Comparison of ENCODE assay signal across 1 cellular context in genomic region chr11:119316017-119316728, GRCh38.
A peak's percentile ranks its signal among the peaks of the same experiment; 100 is the strongest.
TF ChIP-seq lines count a peak whose summit lies in the region.

No MANE protein-coding gene starts in this region.

TF ChIP-seq in K562, 482 proteins besides CTCF, POLR2A, EP300 and RAD21:
- TF ChIP-seq ZNF398 (CRISPR knock-in tag; IDR thresholded peaks at IDR 0.05) = no peak
- TF ChIP-seq PHF20 (IDR thresholded peaks at IDR 0.05; ENCODE audit: partially characterized antibody) = no peak
- peak; percentile 62 for TF ChIP-seq RBM22 (IDR thresholded peaks at IDR 0.05; ENCODE audit: low read depth, low read length, poor library complexity, severe bottlenecking)
- peak; percentile 8; the same call in 1 of the 2 replicates for TF ChIP-seq RBFOX2 (IDR thresholded peaks at IDR 0.05; ENCODE audit: low read depth, low read length)
- no peak for TF ChIP-seq FOXO4 (CRISPR knock-in tag; IDR thresholded peaks at IDR 0.05)
- 0 out of 2 replicates have a peak, but pooled peaks have one; percentile 17 for TF ChIP-seq HNRNPL (IDR thresholded peaks at IDR 0.05; ENCODE audit: low read depth, low read length)
- no peak for TF ChIP-seq HIVEP1 (CRISPR knock-in tag; IDR thresholded peaks at IDR 0.05)
- 0 out of 2 replicates have a peak, but pooled peaks have one; percentile 48 for TF ChIP-seq ZNF12 (CRISPR knock-in tag; IDR thresholded peaks at IDR 0.05)
- peak; percentile 61; the same call in 1 of the 2 replicates for TF ChIP-seq FOXK1 (CRISPR knock-in tag; IDR thresholded peaks at IDR 0.05; ENCODE audit: borderline replicate concordance)
- no peak for TF ChIP-seq MEIS2 (IDR thresholded peaks at IDR 0.05; ENCODE audit: partially characterized antibody)
- TF ChIP-seq ZNF707 (CRISPR knock-in tag; conservative IDR thresholded peaks at IDR 0.05) = no peak
- TF ChIP-seq TEAD4 (IDR thresholded peaks at IDR 0.05; ENCODE audit: low read length) = no peak
- 0 out of 2 replicates have a peak, but pooled peaks have one; percentile 55 for TF ChIP-seq TEAD4 (CRISPR knock-in tag; IDR thresholded peaks at IDR 0.05; ENCODE audit: borderline replicate concordance)
